ENCODE assay signal across 1 cellular context in genomic region chr11:9263840-9264380, GRCh38.
TF ChIP-seq lines count a peak whose summit lies in the region.

No MANE protein-coding gene starts in this region.

TF ChIP-seq in GM12878, 131 proteins besides CTCF, POLR2A, EP300 and RAD21 (continued from another document and continues in another):
- TF ChIP-seq, protein P1, sequence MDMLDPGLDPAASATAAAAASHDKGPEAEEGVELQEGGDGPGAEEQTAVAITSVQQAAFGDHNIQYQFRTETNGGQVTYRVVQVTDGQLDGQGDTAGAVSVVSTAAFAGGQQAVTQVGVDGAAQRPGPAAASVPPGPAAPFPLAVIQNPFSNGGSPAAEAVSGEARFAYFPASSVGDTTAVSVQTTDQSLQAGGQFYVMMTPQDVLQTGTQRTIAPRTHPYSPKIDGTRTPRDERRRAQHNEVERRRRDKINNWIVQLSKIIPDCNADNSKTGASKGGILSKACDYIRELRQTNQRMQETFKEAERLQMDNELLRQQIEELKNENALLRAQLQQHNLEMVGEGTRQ (IDR thresholded peaks at IDR 0.05; ENCODE audit: borderline replicate concordance, low read depth, low read length): no peak
- TF ChIP-seq ZNF592 (IDR thresholded peaks at IDR 0.05) (no peak), SUZ12 (IDR thresholded peaks at IDR 0.05; ENCODE audit: unreplicated experiment) (no peak), ZSCAN29 (IDR thresholded peaks at IDR 0.05) (no peak), RELA (IDR thresholded peaks at IDR 0.05; ENCODE audit: borderline replicate concordance, partially characterized antibody) (peak; percentile 8), EGR1 (IDR thresholded peaks at IDR 0.05; ENCODE audit: borderline replicate concordance in 1 of 2, low read depth in 2 of 2, low read length in 2 of 2) (peak in 1 of 2 experiments; percentile 56; a peak in 1 of 3 replicates), IRF3 (IDR thresholded peaks at IDR 0.05) (no peak), SMAD1 (IDR thresholded peaks at IDR 0.05; ENCODE audit: low read depth, partially characterized antibody) (no peak), SP1 (IDR thresholded peaks at IDR 0.05; ENCODE audit: low read depth, low read length) (no peak), NRF1 (conservative IDR thresholded peaks at IDR 0.05; ENCODE audit: low read depth, low read length) (no peak), MTA3 (IDR thresholded peaks at IDR 0.05; ENCODE audit: borderline replicate concordance, low read length) (no peak; the same call in 1 of the 2 replicates), CREB1 (IDR thresholded peaks at IDR 0.05; ENCODE audit: low read depth) (peak; percentile 51; the same call in 1 of the 2 replicates), ZNF622 (IDR thresholded peaks at IDR 0.05) (no peak), ZNF24 (IDR thresholded peaks at IDR 0.05) (no peak), PML (IDR thresholded peaks at IDR 0.05; ENCODE audit: low read length) (no peak), CREM (IDR thresholded peaks at IDR 0.05; ENCODE audit: low read depth) (peak; percentile 68), JUNB (IDR thresholded peaks at IDR 0.05) (peak; percentile 60), KAT2A (conservative IDR thresholded peaks at IDR 0.05; ENCODE audit: control insufficient read depth, low read depth, low read length) (no peak), RBBP5 (conservative IDR thresholded peaks at IDR 0.05) (no peak), FOXM1 (IDR thresholded peaks at IDR 0.05; ENCODE audit: low read depth, low read length) (peak; percentile 61; the same call in 1 of the 2 replicates), BHLHE40 (IDR thresholded peaks at IDR 0.05; ENCODE audit: borderline replicate concordance in 1 of 2, low read depth in 2 of 2, low read length in 1 of 2) (no peak), CHD1 (IDR thresholded peaks at IDR 0.05; ENCODE audit: low read depth, low read length) (no peak), TCF7 (IDR thresholded peaks at IDR 0.05; ENCODE audit: borderline replicate concordance) (no peak), KDM1A (IDR thresholded peaks at IDR 0.05; ENCODE audit: borderline replicate concordance) (no peak), BCL11A (IDR thresholded peaks at IDR 0.05; ENCODE audit: low read depth, low read length) (0 out of 2 replicates have a peak, but pooled peaks have one; percentile 14), SIN3A (IDR thresholded peaks at IDR 0.05; ENCODE audit: low read depth, low read length) (no peak), ZNF207 (IDR thresholded peaks at IDR 0.05; ENCODE audit: borderline replicate concordance) (no peak), SMAD5 (IDR thresholded peaks at IDR 0.05; ENCODE audit: low read depth) (no peak), NKRF (conservative IDR thresholded peaks at IDR 0.05) (0 out of 2 replicates have a peak, but pooled peaks have one; percentile 51), NR2F1 (conservative IDR thresholded peaks at IDR 0.05) (no peak)
- TF ChIP-seq, protein P2, sequence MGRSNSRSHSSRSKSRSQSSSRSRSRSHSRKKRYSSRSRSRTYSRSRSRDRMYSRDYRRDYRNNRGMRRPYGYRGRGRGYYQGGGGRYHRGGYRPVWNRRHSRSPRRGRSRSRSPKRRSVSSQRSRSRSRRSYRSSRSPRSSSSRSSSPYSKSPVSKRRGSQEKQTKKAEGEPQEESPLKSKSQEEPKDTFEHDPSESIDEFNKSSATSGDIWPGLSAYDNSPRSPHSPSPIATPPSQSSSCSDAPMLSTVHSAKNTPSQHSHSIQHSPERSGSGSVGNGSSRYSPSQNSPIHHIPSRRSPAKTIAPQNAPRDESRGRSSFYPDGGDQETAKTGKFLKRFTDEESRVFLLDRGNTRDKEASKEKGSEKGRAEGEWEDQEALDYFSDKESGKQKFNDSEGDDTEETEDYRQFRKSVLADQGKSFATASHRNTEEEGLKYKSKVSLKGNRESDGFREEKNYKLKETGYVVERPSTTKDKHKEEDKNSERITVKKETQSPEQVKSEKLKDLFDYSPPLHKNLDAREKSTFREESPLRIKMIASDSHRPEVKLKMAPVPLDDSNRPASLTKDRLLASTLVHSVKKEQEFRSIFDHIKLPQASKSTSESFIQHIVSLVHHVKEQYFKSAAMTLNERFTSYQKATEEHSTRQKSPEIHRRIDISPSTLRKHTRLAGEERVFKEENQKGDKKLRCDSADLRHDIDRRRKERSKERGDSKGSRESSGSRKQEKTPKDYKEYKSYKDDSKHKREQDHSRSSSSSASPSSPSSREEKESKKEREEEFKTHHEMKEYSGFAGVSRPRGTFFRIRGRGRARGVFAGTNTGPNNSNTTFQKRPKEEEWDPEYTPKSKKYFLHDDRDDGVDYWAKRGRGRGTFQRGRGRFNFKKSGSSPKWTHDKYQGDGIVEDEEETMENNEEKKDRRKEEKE (IDR thresholded peaks at IDR 0.05): no peak
- TF ChIP-seq, protein P3, sequence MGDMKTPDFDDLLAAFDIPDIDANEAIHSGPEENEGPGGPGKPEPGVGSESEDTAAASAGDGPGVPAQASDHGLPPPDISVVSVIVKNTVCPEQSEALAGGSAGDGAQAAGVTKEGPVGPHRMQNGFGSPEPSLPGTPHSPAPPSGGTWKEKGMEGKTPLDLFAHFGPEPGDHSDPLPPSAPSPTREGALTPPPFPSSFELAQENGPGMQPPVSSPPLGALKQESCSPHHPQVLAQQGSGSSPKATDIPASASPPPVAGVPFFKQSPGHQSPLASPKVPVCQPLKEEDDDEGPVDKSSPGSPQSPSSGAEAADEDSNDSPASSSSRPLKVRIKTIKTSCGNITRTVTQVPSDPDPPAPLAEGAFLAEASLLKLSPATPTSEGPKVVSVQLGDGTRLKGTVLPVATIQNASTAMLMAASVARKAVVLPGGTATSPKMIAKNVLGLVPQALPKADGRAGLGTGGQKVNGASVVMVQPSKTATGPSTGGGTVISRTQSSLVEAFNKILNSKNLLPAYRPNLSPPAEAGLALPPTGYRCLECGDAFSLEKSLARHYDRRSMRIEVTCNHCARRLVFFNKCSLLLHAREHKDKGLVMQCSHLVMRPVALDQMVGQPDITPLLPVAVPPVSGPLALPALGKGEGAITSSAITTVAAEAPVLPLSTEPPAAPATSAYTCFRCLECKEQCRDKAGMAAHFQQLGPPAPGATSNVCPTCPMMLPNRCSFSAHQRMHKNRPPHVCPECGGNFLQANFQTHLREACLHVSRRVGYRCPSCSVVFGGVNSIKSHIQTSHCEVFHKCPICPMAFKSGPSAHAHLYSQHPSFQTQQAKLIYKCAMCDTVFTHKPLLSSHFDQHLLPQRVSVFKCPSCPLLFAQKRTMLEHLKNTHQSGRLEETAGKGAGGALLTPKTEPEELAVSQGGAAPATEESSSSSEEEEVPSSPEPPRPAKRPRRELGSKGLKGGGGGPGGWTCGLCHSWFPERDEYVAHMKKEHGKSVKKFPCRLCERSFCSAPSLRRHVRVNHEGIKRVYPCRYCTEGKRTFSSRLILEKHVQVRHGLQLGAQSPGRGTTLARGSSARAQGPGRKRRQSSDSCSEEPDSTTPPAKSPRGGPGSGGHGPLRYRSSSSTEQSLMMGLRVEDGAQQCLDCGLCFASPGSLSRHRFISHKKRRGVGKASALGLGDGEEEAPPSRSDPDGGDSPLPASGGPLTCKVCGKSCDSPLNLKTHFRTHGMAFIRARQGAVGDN (IDR thresholded peaks at IDR 0.05): no peak
- TF ChIP-seq, protein P4, sequence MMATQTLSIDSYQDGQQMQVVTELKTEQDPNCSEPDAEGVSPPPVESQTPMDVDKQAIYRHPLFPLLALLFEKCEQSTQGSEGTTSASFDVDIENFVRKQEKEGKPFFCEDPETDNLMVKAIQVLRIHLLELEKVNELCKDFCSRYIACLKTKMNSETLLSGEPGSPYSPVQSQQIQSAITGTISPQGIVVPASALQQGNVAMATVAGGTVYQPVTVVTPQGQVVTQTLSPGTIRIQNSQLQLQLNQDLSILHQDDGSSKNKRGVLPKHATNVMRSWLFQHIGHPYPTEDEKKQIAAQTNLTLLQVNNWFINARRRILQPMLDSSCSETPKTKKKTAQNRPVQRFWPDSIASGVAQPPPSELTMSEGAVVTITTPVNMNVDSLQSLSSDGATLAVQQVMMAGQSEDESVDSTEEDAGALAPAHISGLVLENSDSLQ (IDR thresholded peaks at IDR 0.05): peak; percentile 65
- TF ChIP-seq, protein P5, sequence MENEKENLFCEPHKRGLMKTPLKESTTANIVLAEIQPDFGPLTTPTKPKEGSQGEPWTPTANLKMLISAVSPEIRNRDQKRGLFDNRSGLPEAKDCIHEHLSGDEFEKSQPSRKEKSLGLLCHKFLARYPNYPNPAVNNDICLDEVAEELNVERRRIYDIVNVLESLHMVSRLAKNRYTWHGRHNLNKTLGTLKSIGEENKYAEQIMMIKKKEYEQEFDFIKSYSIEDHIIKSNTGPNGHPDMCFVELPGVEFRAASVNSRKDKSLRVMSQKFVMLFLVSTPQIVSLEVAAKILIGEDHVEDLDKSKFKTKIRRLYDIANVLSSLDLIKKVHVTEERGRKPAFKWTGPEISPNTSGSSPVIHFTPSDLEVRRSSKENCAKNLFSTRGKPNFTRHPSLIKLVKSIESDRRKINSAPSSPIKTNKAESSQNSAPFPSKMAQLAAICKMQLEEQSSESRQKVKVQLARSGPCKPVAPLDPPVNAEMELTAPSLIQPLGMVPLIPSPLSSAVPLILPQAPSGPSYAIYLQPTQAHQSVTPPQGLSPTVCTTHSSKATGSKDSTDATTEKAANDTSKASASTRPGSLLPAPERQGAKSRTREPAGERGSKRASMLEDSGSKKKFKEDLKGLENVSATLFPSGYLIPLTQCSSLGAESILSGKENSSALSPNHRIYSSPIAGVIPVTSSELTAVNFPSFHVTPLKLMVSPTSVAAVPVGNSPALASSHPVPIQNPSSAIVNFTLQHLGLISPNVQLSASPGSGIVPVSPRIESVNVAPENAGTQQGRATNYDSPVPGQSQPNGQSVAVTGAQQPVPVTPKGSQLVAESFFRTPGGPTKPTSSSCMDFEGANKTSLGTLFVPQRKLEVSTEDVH (IDR thresholded peaks at IDR 0.05; ENCODE audit: low read depth, partially characterized antibody): no peak
- TF ChIP-seq, protein P6, sequence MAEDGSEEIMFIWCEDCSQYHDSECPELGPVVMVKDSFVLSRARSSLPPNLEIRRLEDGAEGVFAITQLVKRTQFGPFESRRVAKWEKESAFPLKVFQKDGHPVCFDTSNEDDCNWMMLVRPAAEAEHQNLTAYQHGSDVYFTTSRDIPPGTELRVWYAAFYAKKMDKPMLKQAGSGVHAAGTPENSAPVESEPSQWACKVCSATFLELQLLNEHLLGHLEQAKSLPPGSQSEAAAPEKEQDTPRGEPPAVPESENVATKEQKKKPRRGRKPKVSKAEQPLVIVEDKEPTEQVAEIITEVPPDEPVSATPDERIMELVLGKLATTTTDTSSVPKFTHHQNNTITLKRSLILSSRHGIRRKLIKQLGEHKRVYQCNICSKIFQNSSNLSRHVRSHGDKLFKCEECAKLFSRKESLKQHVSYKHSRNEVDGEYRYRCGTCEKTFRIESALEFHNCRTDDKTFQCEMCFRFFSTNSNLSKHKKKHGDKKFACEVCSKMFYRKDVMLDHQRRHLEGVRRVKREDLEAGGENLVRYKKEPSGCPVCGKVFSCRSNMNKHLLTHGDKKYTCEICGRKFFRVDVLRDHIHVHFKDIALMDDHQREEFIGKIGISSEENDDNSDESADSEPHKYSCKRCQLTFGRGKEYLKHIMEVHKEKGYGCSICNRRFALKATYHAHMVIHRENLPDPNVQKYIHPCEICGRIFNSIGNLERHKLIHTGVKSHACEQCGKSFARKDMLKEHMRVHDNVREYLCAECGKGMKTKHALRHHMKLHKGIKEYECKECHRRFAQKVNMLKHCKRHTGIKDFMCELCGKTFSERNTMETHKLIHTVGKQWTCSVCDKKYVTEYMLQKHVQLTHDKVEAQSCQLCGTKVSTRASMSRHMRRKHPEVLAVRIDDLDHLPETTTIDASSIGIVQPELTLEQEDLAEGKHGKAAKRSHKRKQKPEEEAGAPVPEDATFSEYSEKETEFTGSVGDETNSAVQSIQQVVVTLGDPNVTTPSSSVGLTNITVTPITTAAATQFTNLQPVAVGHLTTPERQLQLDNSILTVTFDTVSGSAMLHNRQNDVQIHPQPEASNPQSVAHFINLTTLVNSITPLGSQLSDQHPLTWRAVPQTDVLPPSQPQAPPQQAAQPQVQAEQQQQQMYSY (CRISPR knock-in tag; IDR thresholded peaks at IDR 0.05): no peak
